8 cellular contexts compared by ENCODE assay signal in the genomic region with DNA sequence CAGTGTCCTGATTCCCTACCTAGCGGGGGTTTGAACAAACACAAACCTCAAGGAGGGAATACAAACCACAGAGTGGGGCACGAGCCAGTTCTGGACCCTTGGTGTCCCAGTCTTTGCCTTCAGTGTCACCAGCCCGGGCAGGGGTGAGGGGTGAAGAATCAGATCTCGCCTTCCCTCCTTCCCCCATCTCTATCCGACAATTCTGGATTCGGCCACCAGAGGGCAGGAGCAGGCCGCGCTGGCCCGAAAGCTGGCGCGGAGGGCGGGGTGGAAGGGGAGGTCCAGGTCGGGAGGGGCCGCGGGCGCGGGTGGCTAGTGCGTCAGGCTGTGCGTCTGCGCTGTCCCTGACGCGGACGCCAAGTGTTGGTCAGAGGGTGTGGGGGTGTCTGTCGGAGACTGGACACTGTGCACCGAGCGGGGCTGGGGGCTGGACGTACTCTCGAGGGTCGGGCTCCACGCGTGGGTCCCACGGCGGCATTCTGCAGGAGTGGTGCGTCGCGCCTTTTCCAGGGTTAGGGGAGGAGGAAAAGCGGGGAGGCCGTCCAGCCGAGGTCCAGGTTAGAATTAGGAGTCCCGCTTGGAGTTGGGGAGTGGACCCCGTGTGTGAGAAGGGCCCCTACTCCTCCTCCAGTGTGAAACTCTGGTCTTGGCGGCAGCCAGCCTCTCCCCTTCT. TPM values are rescaled to one million over a fixed set of nuclear protein-coding genes. Genes with fewer than 3 reads are reported as not detected.
DNase-seq lines count a peak whose midpoint lies in the region; ATAC-seq and TF ChIP-seq lines count a peak whose summit lies in the region.

No MANE protein-coding gene starts in this region.

- no peak overlapping the region for H3K27ac ChIP-seq in upper lobe of right lung

- H3K4me3 ChIP-seq in adipocyte (ENCODE audit: low read length) (peak overlapping the region; percentile 71), upper lobe of right lung (peak overlapping the region; percentile 44)

- intact Hi-C loops in left cardiac atrium (cut with DNase I) (loop anchor here in 1 of 2 donors (10.0 kb wide), 1 partner anchor 159 kb away; no protein-coding TSS in a partner anchor), upper lobe of right lung (cut with DNase I) (no loop called here)

- no peak overlapping the region for H3K9ac ChIP-seq in adipocyte (ENCODE audit: low read length)

- H3K4me3 Mint-ChIP-seq in progenitor cell of endocrine pancreas (ENCODE audit: low read depth) = peak overlapping the region; percentile 62

- H3K36me3 ChIP-seq in adipocyte (ENCODE audit: control insufficient read depth, insufficient read depth, low read length, severe bottlenecking) (no peaks in the 10 kb centered on the region), upper lobe of right lung (no peaks in the 10 kb centered on the region)

- peaks cover 6% of the 10 kb centered on the region for H3K4me1 ChIP-seq in adipocyte (ENCODE audit: control insufficient read depth, insufficient read depth, low read length)
- peaks cover 20% of the 10 kb centered on the region for H3K4me1 ChIP-seq in upper lobe of right lung

- peaks cover 82% of the 10 kb centered on the region for H3K27me3 Mint-ChIP-seq in progenitor cell of endocrine pancreas

- H3K4me1 Mint-ChIP-seq in progenitor cell of endocrine pancreas (ENCODE audit: low read depth) = peaks cover 14% of the 10 kb centered on the region

- no peaks in the 10 kb centered on the region for H3K9me3 ChIP-seq in adipocyte (ENCODE audit: control insufficient read depth, low read length)
- no peaks in the 10 kb centered on the region for H3K9me3 ChIP-seq in upper lobe of right lung

- ATAC-seq in GM19467 (IDR thresholded peaks at IDR 0.05; ENCODE audit: unreplicated experiment) (peak; percentile 80), left cardiac atrium (peak; percentile 88 to 91), upper lobe of right lung (peak; percentile 94)

- peak overlapping the region; percentile 56 for H3K27ac Mint-ChIP-seq in progenitor cell of endocrine pancreas

- DNase-seq in AG20443 (ENCODE audit: low spot score) = peak; percentile 99
- DNase-seq in NCI-H1105 (lab: John Stamatoyannopoulos, UW) = peak; percentile 80
- peak; percentile 66 for DNase-seq in SW480 (ENCODE audit: low spot score)
- DNase-seq in adipocyte (ENCODE audit: low read depth) = peak; percentile 92
- peak; percentile 92 for DNase-seq in left cardiac atrium
- peak; percentile 87 for DNase-seq in progenitor cell of endocrine pancreas (ENCODE audit: low spot score, unreplicated experiment)
- DNase-seq in upper lobe of right lung = peak; percentile 94

- H3K27me3 ChIP-seq in adipocyte (replicated peaks; ENCODE audit: control insufficient read depth, insufficient read depth, low read length) (peaks cover 62% of the 10 kb centered on the region), upper lobe of right lung (peaks cover 78% of the 10 kb centered on the region)

- no peaks in the 10 kb centered on the region for H3K9me3 Mint-ChIP-seq in progenitor cell of endocrine pancreas (ENCODE audit: low read depth)

- no peaks in the 10 kb centered on the region for H3K36me3 Mint-ChIP-seq in progenitor cell of endocrine pancreas (ENCODE audit: insufficient read depth)

- peak; percentile 93 for TF ChIP-seq CTCF in progenitor cell of endocrine pancreas (IDR thresholded peaks at IDR 0.05; ENCODE audit: unreplicated experiment)
- peak; percentile 90 for TF ChIP-seq CTCF in upper lobe of right lung (IDR thresholded peaks at IDR 0.05)

RNA-seq across cellular contexts. Expression of a gene that starts 2.9 kb away (rescaled TPM):
- total RNA-seq in left cardiac atrium = not detected
- total RNA-seq in progenitor cell of endocrine pancreas = 24.4 and 30.1 TPM in 2 replicates
- not detected for total RNA-seq in upper lobe of right lung

RNA-seq across cellular contexts. Expression of a gene that starts 11.1 kb away (rescaled TPM):
- total RNA-seq in left cardiac atrium (not detected), progenitor cell of endocrine pancreas (13.5 and 15.6 TPM in 2 replicates), upper lobe of right lung (not detected)

RNA-seq across cellular contexts. Expression of a gene that starts 36.6 kb away (rescaled TPM):
- total RNA-seq in left cardiac atrium = not detected
- 5.1 and 6.2 TPM in 2 replicates for total RNA-seq in progenitor cell of endocrine pancreas
- not detected for total RNA-seq in upper lobe of right lung

RNA-seq across cellular contexts. Expression of a gene that starts 45.2 kb away (rescaled TPM):
- total RNA-seq in left cardiac atrium (not detected), progenitor cell of endocrine pancreas (0.65 and 0.67 TPM in 2 replicates), upper lobe of right lung (not detected)

Comparison
In these comparisons a context has a peak if more than half of its experiments do, and no peak if none do; other contexts are left out.
1. RNA of a gene that starts 2.9 kb away (total RNA-seq): 24.4 to 30.1 TPM in progenitor cell of endocrine pancreas; not detected in left cardiac atrium and not detected in upper lobe of right lung (single experiment); every median in the first group is over 10 times any median in the second.
2. RNA of a gene that starts 11.1 kb away (total RNA-seq): 13.5 to 15.6 TPM in progenitor cell of endocrine pancreas; not detected in left cardiac atrium and not detected in upper lobe of right lung (single experiment); every median in the first group is over 10 times any median in the second.
3. Peak in every context shown above with its lines, with median percentiles within 50 percentile points of each other: DNase-seq and ATAC-seq.